Comparison of ENCODE assay signal across 20 cellular contexts in the genomic region with DNA sequence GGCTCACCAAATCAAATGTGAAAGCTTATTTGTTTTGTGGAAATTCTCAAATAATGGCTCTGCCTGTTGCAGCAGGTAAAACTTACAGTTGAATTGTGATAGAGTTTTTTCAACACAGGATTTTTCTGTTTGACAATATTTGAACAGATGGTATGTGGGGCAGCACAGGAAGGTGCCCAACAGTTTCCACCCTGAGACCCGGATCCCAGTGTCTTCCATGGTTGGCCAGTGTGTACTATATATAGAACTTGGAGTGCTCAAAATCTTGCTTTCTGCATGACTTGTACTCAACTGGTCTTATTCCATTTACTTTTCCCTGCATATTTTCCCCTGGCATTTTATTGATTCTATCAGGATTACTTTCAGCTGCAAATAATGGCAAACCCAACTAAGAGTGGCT.
"Had no signal": no experiment of that assay in that cellular context is flagged by ENCODE, and none has a peak within 500 bp of the region (broad histone marks: within the 10 kb centered on the region; RNA-seq: fewer than 3 reads in every experiment).

No MANE protein-coding gene starts in this region.

- H3K4me3 ChIP-seq: coronary artery, dorsolateral prefrontal cortex, esophagus muscularis mucosa, gastrocnemius medialis, heart right ventricle, left lung, lower lobe of right lung, mucosa of descending colon had no signal

- H3K4me1 ChIP-seq: esophagus muscularis mucosa, gastrocnemius medialis, heart right ventricle, left lung, lower lobe of right lung had no signal

- H3K36me3 ChIP-seq: esophagus muscularis mucosa, gastrocnemius medialis, heart right ventricle, left lung, lower lobe of right lung had no signal

- ATAC-seq: gastrocnemius medialis; heart right ventricle; left cardiac atrium; left lung; left ventricle myocardium superior; lower lobe of right lung; mucosa of descending colon; naive thymus-derived CD8-positive, alpha-beta T cell had no signal

- DNase-seq: dermis blood vessel endothelial cell; effector CD4-positive, alpha-beta T cell; effector memory CD4-positive, alpha-beta T cell; foreskin melanocyte; gastrocnemius medialis; glutamatergic neuron; head of caudate nucleus; heart right ventricle; hippocampal formation; left cardiac atrium; left lung; left ventricle myocardium superior; lower lobe of right lung; mesenchymal stem cell; mucosa of descending colon; naive B cell; naive thymus-derived CD8-positive, alpha-beta T cell had no signal

- H3K27ac ChIP-seq: coronary artery, dorsolateral prefrontal cortex, esophagus muscularis mucosa, gastrocnemius medialis, heart right ventricle, left lung, lower lobe of right lung had no signal

- H3K9me3 ChIP-seq: gastrocnemius medialis, left lung, lower lobe of right lung had no signal
